1 cellular context compared by ENCODE assay signal in genomic region chr6:14037402-14038277, GRCh38.
TF ChIP-seq lines count a peak whose summit lies in the region.

No MANE protein-coding gene starts in this region.

TF ChIP-seq in GM23338, 12 proteins besides CTCF, POLR2A, EP300 and RAD21 (continued from another document):
- TF ChIP-seq, protein P1, sequence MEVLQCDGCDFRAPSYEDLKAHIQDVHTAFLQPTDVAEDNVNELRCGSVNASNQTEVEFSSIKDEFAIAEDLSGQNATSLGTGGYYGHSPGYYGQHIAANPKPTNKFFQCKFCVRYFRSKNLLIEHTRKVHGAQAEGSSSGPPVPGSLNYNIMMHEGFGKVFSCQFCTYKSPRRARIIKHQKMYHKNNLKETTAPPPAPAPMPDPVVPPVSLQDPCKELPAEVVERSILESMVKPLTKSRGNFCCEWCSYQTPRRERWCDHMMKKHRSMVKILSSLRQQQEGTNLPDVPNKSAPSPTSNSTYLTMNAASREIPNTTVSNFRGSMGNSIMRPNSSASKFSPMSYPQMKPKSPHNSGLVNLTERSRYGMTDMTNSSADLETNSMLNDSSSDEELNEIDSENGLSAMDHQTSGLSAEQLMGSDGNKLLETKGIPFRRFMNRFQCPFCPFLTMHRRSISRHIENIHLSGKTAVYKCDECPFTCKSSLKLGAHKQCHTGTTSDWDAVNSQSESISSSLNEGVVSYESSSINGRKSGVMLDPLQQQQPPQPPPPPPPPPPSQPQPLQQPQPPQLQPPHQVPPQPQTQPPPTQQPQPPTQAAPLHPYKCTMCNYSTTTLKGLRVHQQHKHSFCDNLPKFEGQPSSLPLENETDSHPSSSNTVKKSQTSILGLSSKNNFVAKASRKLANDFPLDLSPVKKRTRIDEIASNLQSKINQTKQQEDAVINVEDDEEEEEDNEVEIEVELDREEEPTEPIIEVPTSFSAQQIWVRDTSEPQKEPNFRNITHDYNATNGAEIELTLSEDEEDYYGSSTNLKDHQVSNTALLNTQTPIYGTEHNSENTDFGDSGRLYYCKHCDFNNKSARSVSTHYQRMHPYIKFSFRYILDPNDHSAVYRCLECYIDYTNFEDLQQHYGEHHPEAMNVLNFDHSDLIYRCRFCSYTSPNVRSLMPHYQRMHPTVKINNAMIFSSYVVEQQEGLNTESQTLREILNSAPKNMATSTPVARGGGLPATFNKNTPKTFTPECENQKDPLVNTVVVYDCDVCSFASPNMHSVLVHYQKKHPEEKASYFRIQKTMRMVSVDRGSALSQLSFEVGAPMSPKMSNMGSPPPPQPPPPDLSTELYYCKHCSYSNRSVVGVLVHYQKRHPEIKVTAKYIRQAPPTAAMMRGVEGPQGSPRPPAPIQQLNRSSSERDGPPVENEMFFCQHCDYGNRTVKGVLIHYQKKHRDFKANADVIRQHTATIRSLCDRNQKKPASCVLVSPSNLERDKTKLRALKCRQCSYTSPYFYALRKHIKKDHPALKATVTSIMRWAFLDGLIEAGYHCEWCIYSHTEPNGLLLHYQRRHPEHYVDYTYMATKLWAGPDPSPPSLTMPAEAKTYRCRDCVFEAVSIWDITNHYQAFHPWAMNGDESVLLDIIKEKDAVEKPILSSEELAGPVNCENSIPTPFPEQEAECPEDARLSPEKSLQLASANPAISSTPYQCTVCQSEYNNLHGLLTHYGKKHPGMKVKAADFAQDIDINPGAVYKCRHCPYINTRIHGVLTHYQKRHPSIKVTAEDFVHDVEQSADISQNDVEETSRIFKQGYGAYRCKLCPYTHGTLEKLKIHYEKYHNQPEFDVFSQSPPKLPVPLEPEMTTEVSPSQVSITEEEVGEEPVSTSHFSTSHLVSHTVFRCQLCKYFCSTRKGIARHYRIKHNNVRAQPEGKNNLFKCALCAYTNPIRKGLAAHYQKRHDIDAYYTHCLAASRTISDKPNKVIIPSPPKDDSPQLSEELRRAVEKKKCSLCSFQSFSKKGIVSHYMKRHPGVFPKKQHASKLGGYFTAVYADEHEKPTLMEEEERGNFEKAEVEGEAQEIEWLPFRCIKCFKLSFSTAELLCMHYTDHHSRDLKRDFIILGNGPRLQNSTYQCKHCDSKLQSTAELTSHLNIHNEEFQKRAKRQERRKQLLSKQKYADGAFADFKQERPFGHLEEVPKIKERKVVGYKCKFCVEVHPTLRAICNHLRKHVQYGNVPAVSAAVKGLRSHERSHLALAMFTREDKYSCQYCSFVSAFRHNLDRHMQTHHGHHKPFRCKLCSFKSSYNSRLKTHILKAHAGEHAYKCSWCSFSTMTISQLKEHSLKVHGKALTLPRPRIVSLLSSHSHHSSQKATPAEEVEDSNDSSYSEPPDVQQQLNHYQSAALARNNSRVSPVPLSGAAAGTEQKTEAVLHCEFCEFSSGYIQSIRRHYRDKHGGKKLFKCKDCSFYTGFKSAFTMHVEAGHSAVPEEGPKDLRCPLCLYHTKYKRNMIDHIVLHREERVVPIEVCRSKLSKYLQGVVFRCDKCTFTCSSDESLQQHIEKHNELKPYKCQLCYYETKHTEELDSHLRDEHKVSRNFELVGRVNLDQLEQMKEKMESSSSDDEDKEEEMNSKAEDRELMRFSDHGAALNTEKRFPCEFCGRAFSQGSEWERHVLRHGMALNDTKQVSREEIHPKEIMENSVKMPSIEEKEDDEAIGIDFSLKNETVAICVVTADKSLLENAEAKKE (CRISPR knock-in tag; IDR thresholded peaks at IDR 0.05): no peak
- TF ChIP-seq POLR2AphosphoS5 (IDR thresholded peaks at IDR 0.05; ENCODE audit: low read depth) (no peak), EZH2phosphoT487 (IDR thresholded peaks at IDR 0.05; ENCODE audit: unreplicated experiment) (no peak), STAT1 (IDR thresholded peaks at IDR 0.05; ENCODE audit: unreplicated experiment) (no peak), CREB1 (CRISPR knock-in tag; IDR thresholded peaks at IDR 0.05; ENCODE audit: low read depth) (no peak), JUNB (IDR thresholded peaks at IDR 0.05; ENCODE audit: unreplicated experiment) (no peak), NANOG (IDR thresholded peaks at IDR 0.05; ENCODE audit: borderline replicate concordance) (no peak)
